Comparison of ENCODE assay signal across 25 cellular contexts in the genomic region with DNA sequence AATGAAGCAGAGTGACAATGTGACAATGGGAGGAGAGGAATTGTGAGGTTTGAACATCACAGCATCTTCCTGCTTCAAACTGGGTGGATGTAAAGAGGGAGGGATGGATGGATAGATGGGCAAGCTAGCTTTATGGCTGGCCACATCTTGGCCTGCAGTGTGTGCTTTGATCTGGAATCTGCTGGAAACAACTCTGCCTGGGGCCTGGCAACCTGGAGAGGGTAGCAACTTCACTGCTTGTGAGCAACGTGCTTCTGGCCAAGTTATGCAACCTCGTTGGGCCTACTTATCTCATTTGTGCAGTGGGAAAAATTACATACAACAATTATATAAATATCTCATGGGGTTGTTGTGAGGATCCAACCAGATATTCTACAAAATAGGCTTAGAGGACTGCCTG. TPM values are rescaled to one million over a fixed set of nuclear protein-coding genes. Genes with fewer than 3 reads are reported as not detected.
"Had no signal": no experiment of that assay in that cellular context is flagged by ENCODE, and none has a peak within 500 bp of the region (broad histone marks: within the 10 kb centered on the region; RNA-seq: fewer than 3 reads in every experiment).

No MANE protein-coding gene starts in this region.

- ATAC-seq: activated CD8-positive, alpha-beta T cell treated with anti-CD3 and anti-CD28 coated beads, Interleukin-2, amount 10 ng/mL, durations not matched to agents 7 days and 5 days; mucosa of descending colon had no signal

- H3K27ac ChIP-seq: hepatocyte, sigmoid colon, stomach, suprapubic skin, tibial nerve had no signal

- DNase-seq: activated CD4-positive, alpha-beta T cell treated with anti-CD3 and anti-CD28 coated beads for 1 hour; activated CD4-positive, alpha-beta T cell treated with anti-CD3 and anti-CD28 coated beads, Interleukin-2, amount 50 U/mL, for 1 hour; activated gamma-delta T cell treated with Interleukin-2 at 50 U/mL for 16 hours; activated T-cell treated with anti-CD3 and anti-CD28 coated beads, Interleukin-2, amount 50 U/mL, for 1 hour; aorta; caudate nucleus; dermis blood vessel endothelial cell; effector CD8-positive, alpha-beta T cell; erythroblast; foreskin melanocyte; kidney glomerular epithelial cell; mesendoderm; mucosa of descending colon; naive B cell; nucleus accumbens; sigmoid colon; stomach had no signal

- H3K4me3 ChIP-seq: hepatocyte, mucosa of descending colon, sigmoid colon, smooth muscle cell, stomach, suprapubic skin, tibial nerve had no signal

- H3K27me3 ChIP-seq: sigmoid colon, tibial nerve had no signal

- H3K9me3 ChIP-seq: mucosa of descending colon, sigmoid colon, stomach, suprapubic skin, tibial nerve had no signal

RNA-seq across cellular contexts. Expression of a gene that starts 5.3 kb away (rescaled TPM):
- total RNA-seq: activated CD8-positive, alpha-beta T cell treated with anti-CD3 and anti-CD28 coated beads, Interleukin-2, amount 10 ng/mL, durations not matched to agents 7 days and 5 days; aorta; dermis blood vessel endothelial cell; fibroblast of lung; hepatocyte; liver; mucosa of descending colon; sigmoid colon; smooth muscle cell; stomach; suprapubic skin; tibial nerve had no signal
- polyA plus RNA-seq: aorta, fibroblast of lung, hepatocyte, liver, neural cell, sigmoid colon, smooth muscle cell, stomach had no signal

RNA-seq across cellular contexts. Expression of a gene that starts 55.8 kb away (rescaled TPM):
- total RNA-seq: activated CD8-positive, alpha-beta T cell treated with anti-CD3 and anti-CD28 coated beads, Interleukin-2, amount 10 ng/mL, durations not matched to agents 7 days and 5 days; dermis blood vessel endothelial cell; fibroblast of lung; sigmoid colon had no signal
- polyA plus RNA-seq: aorta, fibroblast of lung had no signal
